Comparison of ENCODE assay signal across 1 cellular context in the genomic region with DNA sequence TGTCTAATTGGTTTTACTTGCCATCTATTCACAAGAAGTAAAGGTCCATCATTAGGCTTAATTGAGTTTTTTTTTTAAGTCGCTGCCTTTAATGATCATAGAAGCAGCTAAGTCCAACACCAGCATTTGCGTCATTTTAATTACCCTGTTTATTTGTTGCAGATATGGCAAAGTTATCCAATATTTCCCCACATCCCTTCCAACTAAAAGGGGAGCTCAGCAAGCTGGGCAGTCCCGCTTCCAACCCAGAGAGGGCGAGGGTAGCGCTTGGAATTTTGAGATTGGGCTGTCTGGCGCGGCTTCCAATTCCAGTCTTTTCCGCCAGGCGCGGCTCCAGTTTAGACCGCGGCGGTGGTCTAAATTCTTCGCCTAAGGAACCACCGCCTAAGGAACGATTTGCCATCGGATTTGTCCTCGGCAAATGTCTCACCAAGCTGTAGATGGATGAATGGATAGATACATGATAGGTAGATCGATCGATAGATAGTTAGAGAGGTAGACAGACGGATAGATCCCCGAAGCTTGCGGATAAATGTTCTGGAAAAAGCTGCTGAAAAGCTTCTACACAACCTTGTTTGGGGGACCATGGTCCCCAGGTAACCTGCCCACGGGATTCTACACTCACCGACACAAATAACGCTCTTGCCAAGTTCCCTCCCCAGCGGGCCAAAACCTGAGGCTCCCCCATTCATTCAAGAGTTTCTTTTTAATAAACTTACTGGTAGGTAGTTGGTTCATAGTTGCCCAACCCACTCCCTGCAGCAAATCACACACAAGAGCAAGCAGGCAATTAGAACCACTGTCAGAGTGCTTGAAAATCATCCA.
TF ChIP-seq lines count a peak whose summit lies in the region.

No MANE protein-coding gene starts in this region.

TF ChIP-seq in SK-N-SH, 30 proteins besides CTCF, POLR2A, EP300 and RAD21 (continued from another document):
- TF ChIP-seq SMC3 (IDR thresholded peaks at IDR 0.05; ENCODE audit: low read depth, low read length) = no peak
- no peak for TF ChIP-seq NFIC (IDR thresholded peaks at IDR 0.05; ENCODE audit: borderline replicate concordance)
- no peak for TF ChIP-seq TCF12 (IDR thresholded peaks at IDR 0.05)
- TF ChIP-seq MXI1 (IDR thresholded peaks at IDR 0.05; ENCODE audit: low read depth, low read length) = no peak
- TF ChIP-seq, protein P1, sequence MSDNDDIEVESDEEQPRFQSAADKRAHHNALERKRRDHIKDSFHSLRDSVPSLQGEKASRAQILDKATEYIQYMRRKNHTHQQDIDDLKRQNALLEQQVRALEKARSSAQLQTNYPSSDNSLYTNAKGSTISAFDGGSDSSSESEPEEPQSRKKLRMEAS (IDR thresholded peaks at IDR 0.05; ENCODE audit: low read depth) = no peak
- TF ChIP-seq, protein P2, sequence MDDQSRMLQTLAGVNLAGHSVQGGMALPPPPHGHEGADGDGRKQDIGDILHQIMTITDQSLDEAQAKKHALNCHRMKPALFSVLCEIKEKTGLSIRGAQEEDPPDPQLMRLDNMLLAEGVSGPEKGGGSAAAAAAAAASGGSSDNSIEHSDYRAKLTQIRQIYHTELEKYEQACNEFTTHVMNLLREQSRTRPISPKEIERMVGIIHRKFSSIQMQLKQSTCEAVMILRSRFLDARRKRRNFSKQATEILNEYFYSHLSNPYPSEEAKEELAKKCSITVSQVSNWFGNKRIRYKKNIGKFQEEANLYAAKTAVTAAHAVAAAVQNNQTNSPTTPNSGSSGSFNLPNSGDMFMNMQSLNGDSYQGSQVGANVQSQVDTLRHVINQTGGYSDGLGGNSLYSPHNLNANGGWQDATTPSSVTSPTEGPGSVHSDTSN (IDR thresholded peaks at IDR 0.05) = no peak
- no peak for TF ChIP-seq GATA2 (CRISPR knock-in tag; IDR thresholded peaks at IDR 0.05)
